In genomic region chr2:32538735-32539134, GRCh38 we compare ENCODE assay signal across 28 cellular contexts.
"Had no signal": no experiment of that assay in that cellular context is flagged by ENCODE, and none has a peak within 500 bp of the region (broad histone marks: within the 10 kb centered on the region; RNA-seq: fewer than 3 reads in every experiment).

No MANE protein-coding gene starts in this region.

- H3K27ac ChIP-seq: colonic mucosa, epithelial cell of prostate, esophagus squamous epithelium, gastrocnemius medialis, heart right ventricle, left lung, lower lobe of right lung had no signal

- FAIRE-seq: endometrium, islet of Langerhans, keratinocyte had no signal

- H3K27me3 Mint-ChIP-seq: dendritic cell treated with granulocyte-macrophage colony-stimulating factor and Interleukin-4, amounts not matched to agents 40 ng/mL and 50 ng/mL, for 4 days; effector memory CD8-positive, alpha-beta T cell; naive B cell had no signal

- DNase-seq: colonic mucosa; cortex of kidney; effector CD8-positive, alpha-beta T cell; effector memory CD8-positive, alpha-beta T cell; endodermal cell; erythroblast; esophagus squamous epithelium; foreskin fibroblast; foreskin melanocyte; gastrocnemius medialis; glutamatergic neuron; head of caudate nucleus; heart right ventricle; hippocampal formation; left cardiac atrium; left lung; left ventricle myocardium superior; lower lobe of right lung; mesenchymal stem cell; mucosa of descending colon; naive B cell had no signal

- H3K4me3 ChIP-seq: colonic mucosa, esophagus squamous epithelium, gastrocnemius medialis, heart right ventricle, left lung, lower lobe of right lung, mucosa of descending colon had no signal

- H3K27me3 ChIP-seq: colonic mucosa, esophagus squamous epithelium, gastrocnemius medialis, heart right ventricle, left lung had no signal

- H3K4me1 ChIP-seq: colonic mucosa, esophagus squamous epithelium, gastrocnemius medialis, heart right ventricle, left lung, lower lobe of right lung had no signal

- H3K4me1 Mint-ChIP-seq: endodermal cell, mesothelial cell of epicardium, naive B cell had no signal

- H3K27ac Mint-ChIP-seq: dendritic cell treated with granulocyte-macrophage colony-stimulating factor and Interleukin-4, amounts not matched to agents 40 ng/mL and 50 ng/mL, for 4 days; endodermal cell; mesothelial cell of epicardium had no signal

- H3K4me3 Mint-ChIP-seq: dendritic cell treated with granulocyte-macrophage colony-stimulating factor and Interleukin-4, amounts not matched to agents 40 ng/mL and 50 ng/mL, for 4 days; effector memory CD8-positive, alpha-beta T cell; endodermal cell; mesothelial cell of epicardium had no signal

- ATAC-seq: effector memory CD8-positive, alpha-beta T cell; esophagus mucosa; gastrocnemius medialis; heart right ventricle; left cardiac atrium; left lung; left ventricle myocardium superior; lower lobe of right lung; mucosa of descending colon had no signal

- H3K36me3 ChIP-seq: colonic mucosa had no signal

- H3K9me3 ChIP-seq: colonic mucosa, esophagus squamous epithelium, gastrocnemius medialis, left lung, lower lobe of right lung, mucosa of descending colon had no signal

- H3K9me3 Mint-ChIP-seq: dendritic cell treated with granulocyte-macrophage colony-stimulating factor and Interleukin-4, amounts not matched to agents 40 ng/mL and 50 ng/mL, for 4 days; effector memory CD8-positive, alpha-beta T cell had no signal
